ENCODE assay signal across 10 cellular contexts in the genomic region with DNA sequence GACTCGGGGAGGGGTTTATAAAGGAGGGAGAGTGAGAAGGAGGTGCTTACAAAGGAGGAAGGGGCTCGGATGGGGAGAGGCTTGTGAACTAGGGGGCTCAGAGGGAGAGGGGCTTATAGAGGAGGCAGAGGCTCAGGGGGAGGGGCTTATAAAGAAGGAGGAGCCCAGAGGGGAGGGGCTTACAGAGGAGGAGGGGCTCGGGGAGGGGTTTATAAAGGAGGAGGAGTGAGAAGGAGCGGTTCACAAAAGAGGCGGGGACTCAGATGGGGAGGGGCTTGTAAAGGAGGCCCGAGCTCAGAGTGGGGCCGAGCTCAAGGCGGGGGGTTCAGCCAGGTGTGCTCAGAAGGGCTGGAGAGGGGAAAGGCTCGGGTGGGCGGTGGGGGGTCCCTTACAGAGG. TPM values are rescaled to one million over a fixed set of nuclear protein-coding genes. Genes with fewer than 3 reads are reported as not detected.
DNase-seq lines count a peak whose midpoint lies in the region.
"Had no signal": no experiment of that assay in that cellular context is flagged by ENCODE, and none has a peak within 500 bp of the region (broad histone marks: within the 10 kb centered on the region; RNA-seq: fewer than 3 reads in every experiment).

No MANE protein-coding gene starts in this region.

- H3K36me3 ChIP-seq in KOPT-K1 (ENCODE audit: insufficient read depth, low read length) (peaks cover 18% of the 10 kb centered on the region; the same call in 1 of the 2 replicates), mucosa of stomach (ENCODE audit: control insufficient read depth, insufficient read depth, low read length) (no peaks in the 10 kb centered on the region)

- H3K4me1 ChIP-seq in mucosa of stomach (ENCODE audit: control insufficient read depth, insufficient read depth, low read length): peaks cover 42% of the 10 kb centered on the region

- H3K4me1 Mint-ChIP-seq in activated T-helper 1 cell treated with anti-CD3 and anti-CD28 coated beads, Interleukin-12 subunit alpha, Interleukin-12 subunit beta, Interleukin-2, Interleukin-4 antibody, amounts not matched to agents 30 ng/mL and 10 ng/mL and 1 ng/mL, durations not matched to agents 14 hours and 24 hours and 36 hours (ENCODE audit: low read depth): peaks cover 6% of the 10 kb centered on the region

- H3K9me3 ChIP-seq in KOPT-K1 (ENCODE audit: insufficient read depth, low read length, poor library complexity, severe bottlenecking): no peaks in the 10 kb centered on the region
- H3K9me3 ChIP-seq in mucosa of stomach (ENCODE audit: control insufficient read depth, low read length): no peaks in the 10 kb centered on the region

- peak overlapping the region; percentile 61 for H3K9ac ChIP-seq in mucosa of stomach (ENCODE audit: low read length)

- H3K9me3 Mint-ChIP-seq in activated T-helper 1 cell treated with anti-CD3 and anti-CD28 coated beads, Interleukin-12 subunit alpha, Interleukin-12 subunit beta, Interleukin-2, Interleukin-4 antibody, amounts not matched to agents 30 ng/mL and 10 ng/mL and 1 ng/mL, durations not matched to agents 14 hours and 24 hours and 36 hours: no peaks in the 10 kb centered on the region
- H3K9me3 Mint-ChIP-seq: T-helper 1 cell treated with Interleukin-12 subunit alpha and Interleukin-12 subunit beta and Interleukin-4 antibody, amounts not matched to agents 30 μg/mL and 1 μg/mL, for 36 hours had no signal

- no peak overlapping the region for H3K4me3 Mint-ChIP-seq in activated T-helper 1 cell treated with anti-CD3 and anti-CD28 coated beads, Interleukin-12 subunit alpha, Interleukin-12 subunit beta, Interleukin-2, Interleukin-4 antibody, amounts not matched to agents 30 ng/mL and 10 ng/mL and 1 ng/mL, durations not matched to agents 14 hours and 24 hours and 36 hours
- H3K4me3 Mint-ChIP-seq: T-helper 1 cell treated with Interleukin-12 subunit alpha and Interleukin-12 subunit beta and Interleukin-4 antibody, amounts not matched to agents 30 μg/mL and 1 μg/mL, for 36 hours had no signal

- intact Hi-C loops in activated T-helper 1 cell treated with anti-CD3 and anti-CD28 coated beads, Interleukin-12 subunit alpha, Interleukin-12 subunit beta, Interleukin-2, Interleukin-4 antibody, amounts not matched to agents 30 ng/mL and 10 ng/mL and 1 ng/mL, durations not matched to agents 14 hours and 24 hours and 36 hours (cut with micrococcal nuclease): loop anchor here (1.0 to 2.0 kb wide), 2 partner anchors 15 to 195 kb away; no protein-coding TSS in a partner anchor

- peaks cover 4% of the 10 kb centered on the region for H3K27me3 ChIP-seq in mucosa of stomach (ENCODE audit: control insufficient read depth, insufficient read depth, low read length)

- DNase-seq in NCI-H2029 (lab: John Stamatoyannopoulos, UW) (peak; percentile 22), NCI-H2029 treated with DMSO at 0.1 percent for 48 hours (lab: John Stamatoyannopoulos, UW) (no peak), NCI-H187 (lab: John Stamatoyannopoulos, UW) (no peak), NCI-H2081 treated with DMSO at 0.1 percent for 48 hours (lab: John Stamatoyannopoulos, UW) (no peak), NCI-H510A (lab: John Stamatoyannopoulos, UW) (no peak)
- DNase-seq in activated T-helper 1 cell treated with anti-CD3 and anti-CD28 coated beads, Interleukin-12 subunit alpha, Interleukin-12 subunit beta, Interleukin-2, Interleukin-4 antibody, amounts not matched to agents 30 ng/mL and 10 ng/mL and 1 ng/mL, durations not matched to agents 14 hours and 24 hours and 36 hours (ENCODE audit: low spot score): peak; percentile 10

- no peaks in the 10 kb centered on the region for H3K36me3 Mint-ChIP-seq in activated T-helper 1 cell treated with anti-CD3 and anti-CD28 coated beads, Interleukin-12 subunit alpha, Interleukin-12 subunit beta, Interleukin-2, Interleukin-4 antibody, amounts not matched to agents 30 ng/mL and 10 ng/mL and 1 ng/mL, durations not matched to agents 14 hours and 24 hours and 36 hours (ENCODE audit: low read depth)

- peak overlapping the region; percentile 73 for H3K27ac ChIP-seq in KOPT-K1 (ENCODE audit: low read depth, low read length, poor library complexity, severe bottlenecking)

- H3K27ac Mint-ChIP-seq in activated T-helper 1 cell treated with anti-CD3 and anti-CD28 coated beads, Interleukin-12 subunit alpha, Interleukin-12 subunit beta, Interleukin-2, Interleukin-4 antibody, amounts not matched to agents 30 ng/mL and 10 ng/mL and 1 ng/mL, durations not matched to agents 14 hours and 24 hours and 36 hours: no peak overlapping the region
- H3K27ac Mint-ChIP-seq: T-helper 1 cell treated with Interleukin-12 subunit alpha and Interleukin-12 subunit beta and Interleukin-4 antibody, amounts not matched to agents 30 μg/mL and 1 μg/mL, for 36 hours had no signal

- no peaks in the 10 kb centered on the region for H3K27me3 Mint-ChIP-seq in activated T-helper 1 cell treated with anti-CD3 and anti-CD28 coated beads, Interleukin-12 subunit alpha, Interleukin-12 subunit beta, Interleukin-2, Interleukin-4 antibody, amounts not matched to agents 30 ng/mL and 10 ng/mL and 1 ng/mL, durations not matched to agents 14 hours and 24 hours and 36 hours (ENCODE audit: insufficient read depth)

- H3K4me3 ChIP-seq in mucosa of stomach (ENCODE audit: low read length): peak overlapping the region; percentile 19

RNA-seq across cellular contexts. Expression of a gene that starts 0.5 kb away (rescaled TPM):
- total RNA-seq in activated T-helper 1 cell treated with anti-CD3 and anti-CD28 coated beads, Interleukin-12 subunit alpha, Interleukin-12 subunit beta, Interleukin-2, Interleukin-4 antibody, amounts not matched to agents 30 ng/mL and 10 ng/mL and 1 ng/mL, durations not matched to agents 14 hours and 24 hours and 36 hours: not detected in 2 replicates
- total RNA-seq: myocyte had no signal

RNA-seq across cellular contexts. Expression of a gene that starts 3.4 kb away (rescaled TPM):
- total RNA-seq in activated T-helper 1 cell treated with anti-CD3 and anti-CD28 coated beads, Interleukin-12 subunit alpha, Interleukin-12 subunit beta, Interleukin-2, Interleukin-4 antibody, amounts not matched to agents 30 ng/mL and 10 ng/mL and 1 ng/mL, durations not matched to agents 14 hours and 24 hours and 36 hours: not detected in 2 replicates
- total RNA-seq: myocyte had no signal

RNA-seq across cellular contexts. Expression of a gene that starts 20.7 kb away (rescaled TPM):
- 20.6 and 21.6 TPM in 2 replicates for total RNA-seq in activated T-helper 1 cell treated with anti-CD3 and anti-CD28 coated beads, Interleukin-12 subunit alpha, Interleukin-12 subunit beta, Interleukin-2, Interleukin-4 antibody, amounts not matched to agents 30 ng/mL and 10 ng/mL and 1 ng/mL, durations not matched to agents 14 hours and 24 hours and 36 hours

RNA-seq across cellular contexts. Expression of a gene that starts 26.3 kb away (rescaled TPM):
- total RNA-seq in activated T-helper 1 cell treated with anti-CD3 and anti-CD28 coated beads, Interleukin-12 subunit alpha, Interleukin-12 subunit beta, Interleukin-2, Interleukin-4 antibody, amounts not matched to agents 30 ng/mL and 10 ng/mL and 1 ng/mL, durations not matched to agents 14 hours and 24 hours and 36 hours: 41.1 and 45.3 TPM in 2 replicates

RNA-seq across cellular contexts. Expression of a gene that starts 59.2 kb away (rescaled TPM):
- 1.4 and 1.7 TPM in 2 replicates for total RNA-seq in activated T-helper 1 cell treated with anti-CD3 and anti-CD28 coated beads, Interleukin-12 subunit alpha, Interleukin-12 subunit beta, Interleukin-2, Interleukin-4 antibody, amounts not matched to agents 30 ng/mL and 10 ng/mL and 1 ng/mL, durations not matched to agents 14 hours and 24 hours and 36 hours
- total RNA-seq: myocyte had no signal

Comparison
In these comparisons a context has a peak if more than half of its experiments do, and no peak if none do; other contexts are left out.
1. DNase-seq: peak in NCI-H2029 (single experiment) and activated T-helper 1 cell treated with anti-CD3 and anti-CD28 coated beads, Interleukin-12 subunit alpha, Interleukin-12 subunit beta, Interleukin-2, Interleukin-4 antibody, amounts not matched to agents 30 ng/mL and 10 ng/mL and 1 ng/mL, durations not matched to agents 14 hours and 24 hours and 36 hours (single experiment); none in NCI-H2029 treated with DMSO at 0.1 percent for 48 hours (single experiment), NCI-H187 (0 of 2), NCI-H2081 treated with DMSO at 0.1 percent for 48 hours (single experiment) and NCI-H510A (single experiment).